ENCODE assay signal across 11 cellular contexts in the genomic region with DNA sequence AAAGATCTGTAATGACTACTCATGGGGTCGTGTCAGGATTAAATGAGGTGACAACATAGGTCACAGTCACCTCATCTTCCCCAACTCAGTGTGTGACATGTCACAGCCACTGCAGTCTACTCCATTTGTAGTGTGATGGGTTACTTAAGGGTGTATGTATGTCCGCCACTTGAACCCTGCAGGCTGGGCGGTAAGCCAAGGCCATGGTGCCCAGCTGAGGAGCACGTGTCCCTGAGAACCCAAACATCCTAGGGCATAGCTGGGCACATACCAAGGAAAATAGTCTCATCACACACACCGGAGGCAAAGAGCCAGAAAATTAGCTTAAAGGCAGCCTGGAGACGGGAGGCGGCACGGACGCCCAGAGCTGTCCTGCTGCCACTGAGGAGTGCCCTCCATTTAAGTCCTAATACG. TPM values are rescaled to one million over a fixed set of nuclear protein-coding genes. Genes with fewer than 3 reads are reported as not detected.
A peak's percentile ranks its signal among the peaks of the same experiment; 100 is the strongest.
DNase-seq lines count a peak whose midpoint lies in the region; ATAC-seq and TF ChIP-seq lines count a peak whose summit lies in the region.
"Had no signal": no experiment of that assay in that cellular context is flagged by ENCODE, and none has a peak within 500 bp of the region (broad histone marks: within the 10 kb centered on the region; RNA-seq: fewer than 3 reads in every experiment).

No MANE protein-coding gene starts in this region.

- POLR2A ChIA-PET in PC-3 (lab: Charles Lee; ENCODE audit: unreplicated experiment): no interaction called here

- H3K9me3 ChIP-seq in smooth muscle cell (replicated peaks; ENCODE audit: low read depth) (no peaks in the 10 kb centered on the region), PC-3 (ENCODE audit: low read length) (no peaks in the 10 kb centered on the region)
- H3K9me3 ChIP-seq: SJSA1 had no signal

- intact Hi-C loops in Right ventricle myocardium inferior (cut with DNase I): loop anchor here (5.0 kb wide), 1 partner anchor 266 kb away; no protein-coding TSS in a partner anchor
- intact Hi-C loops in cardiac septum (cut with DNase I): no loop called here
- intact Hi-C loops in PC-3 (cut with micrococcal nuclease): no loop called here

- no peak overlapping the region for H3K4me3 ChIP-seq in smooth muscle cell
- no peak overlapping the region for H3K4me3 ChIP-seq in PC-3 (ENCODE audit: low read length)
- H3K4me3 ChIP-seq: SJSA1 had no signal

- H3K4me1 Mint-ChIP-seq in effector memory CD8-positive, alpha-beta T cell (ENCODE audit: low read depth in 2 of 2): peaks cover 7 to 18% of the 10 kb centered on the region in 2 donors
- peaks cover 37% of the 10 kb centered on the region for H3K4me1 Mint-ChIP-seq in mesothelial cell of epicardium

- H3K4me3 Mint-ChIP-seq in effector memory CD8-positive, alpha-beta T cell: no peak overlapping the region
- H3K4me3 Mint-ChIP-seq in mesothelial cell of epicardium: no peak overlapping the region

- BruUV-seq in PC-3 (replicated peaks; lab: Mats Ljungman, UMichigan): no TSS peak

- H3K4me2 ChIP-seq in smooth muscle cell (no peak overlapping the region), PC-3 (ENCODE audit: low read length) (no peak overlapping the region)

- TF ChIP-seq CTCF in mesothelial cell of epicardium (IDR thresholded peaks at IDR 0.05; ENCODE audit: unreplicated experiment): no peak
- no peak for TF ChIP-seq CTCF in smooth muscle cell (IDR thresholded peaks at IDR 0.05; ENCODE audit: borderline replicate concordance, insufficient read depth, poor library complexity, severe bottlenecking)
- TF ChIP-seq CTCF in PC-3 (conservative IDR thresholded peaks at IDR 0.05; ENCODE audit: low read depth, low read length): no peak

- peaks cover 83% of the 10 kb centered on the region for H3K79me2 ChIP-seq in smooth muscle cell (ENCODE audit: low read depth)
- H3K79me2 ChIP-seq in PC-3 (ENCODE audit: low read length): peaks cover 43% of the 10 kb centered on the region

- peaks cover 74% of the 10 kb centered on the region for H4K20me1 ChIP-seq in smooth muscle cell (ENCODE audit: low read depth)
- H4K20me1 ChIP-seq in PC-3 (ENCODE audit: low read length): no peaks in the 10 kb centered on the region

- peak overlapping the region; percentile 27 to 68 for H3K27ac Mint-ChIP-seq in effector memory CD8-positive, alpha-beta T cell
- H3K27ac Mint-ChIP-seq in mesothelial cell of epicardium: peak overlapping the region; percentile 76

- peak; percentile 60 for ATAC-seq in Right ventricle myocardium inferior
- ATAC-seq in effector memory CD8-positive, alpha-beta T cell (replicated peaks): no peak
- no peak for ATAC-seq in HG02973 (IDR thresholded peaks at IDR 0.05; ENCODE audit: unreplicated experiment)
- no peak for ATAC-seq in HG03520 (IDR thresholded peaks at IDR 0.05; ENCODE audit: unreplicated experiment)
- ATAC-seq in PC-3: no peak

- no peaks in the 10 kb centered on the region for H3K9me2 ChIP-seq in PC-3 (replicated peaks; ENCODE audit: low read length)

- DNase-seq in Right ventricle myocardium inferior (ENCODE audit: missing footprints) (no peak), cardiac septum (ENCODE audit: low spot score) (no peak), mesothelial cell of epicardium (ENCODE audit: low spot score in 2 of 2, unreplicated experiment in 2 of 2) (no peak), smooth muscle cell (lab: John Stamatoyannopoulos, UW; ENCODE audit: unreplicated experiment) (no peak), PC-3 (no peak)
- DNase-seq in effector memory CD8-positive, alpha-beta T cell: no peak
- DNase-seq: NCI-H187 had no signal

- CTCF ChIA-PET in PC-3 (lab: Charles Lee): no interaction called here

- H3K9me3 Mint-ChIP-seq in effector memory CD8-positive, alpha-beta T cell: no peaks in the 10 kb centered on the region
- H3K9me3 Mint-ChIP-seq in mesothelial cell of epicardium: no peaks in the 10 kb centered on the region

- H3K36me3 ChIP-seq in smooth muscle cell (ENCODE audit: low read depth): no peaks in the 10 kb centered on the region
- H3K36me3 ChIP-seq in PC-3 (ENCODE audit: low read depth, low read length): no peaks in the 10 kb centered on the region

- H2AFZ ChIP-seq in smooth muscle cell (ENCODE audit: low read depth): no peak overlapping the region
- H2AFZ ChIP-seq in PC-3 (ENCODE audit: low read length): no peak overlapping the region

- H3K27me3 ChIP-seq in smooth muscle cell (ENCODE audit: low read depth) (no peaks in the 10 kb centered on the region), PC-3 (ENCODE audit: low read length) (no peaks in the 10 kb centered on the region)
- H3K27me3 ChIP-seq: SJSA1 had no signal

- H3K4me1 ChIP-seq in smooth muscle cell (ENCODE audit: low read depth) (no peaks in the 10 kb centered on the region), PC-3 (ENCODE audit: insufficient read depth, low read length) (peaks cover 13% of the 10 kb centered on the region; the same call in 1 of the 2 replicates)

- H3K27me3 Mint-ChIP-seq in effector memory CD8-positive, alpha-beta T cell: no peaks in the 10 kb centered on the region
- no peaks in the 10 kb centered on the region for H3K27me3 Mint-ChIP-seq in mesothelial cell of epicardium (ENCODE audit: low read depth)

- peaks cover 3% of the 10 kb centered on the region for H3K36me3 Mint-ChIP-seq in effector memory CD8-positive, alpha-beta T cell (ENCODE audit: insufficient read depth)
- peaks cover 5% of the 10 kb centered on the region for H3K36me3 Mint-ChIP-seq in mesothelial cell of epicardium

- H3K9ac ChIP-seq in smooth muscle cell (ENCODE audit: low read depth) (no peak overlapping the region), PC-3 (ENCODE audit: low read length) (no peak overlapping the region)

- no peaks in the 10 kb centered on the region for H3F3A ChIP-seq in smooth muscle cell (ENCODE audit: low read depth)
- H3F3A ChIP-seq in PC-3 (ENCODE audit: low read length, unreplicated experiment): no peaks in the 10 kb centered on the region

- 87% methylated on average over 10 of the region's 10 CpGs for WGBS in smooth muscle cell (ENCODE audit: low lambda C conversion rate)

- H3K27ac ChIP-seq in smooth muscle cell (ENCODE audit: low read depth) (no peak overlapping the region), PC-3 (ENCODE audit: low read length) (no peak overlapping the region)
- H3K27ac ChIP-seq: HL-60, SJSA1 had no signal

RNA-seq across cellular contexts. Expression of gene DCAKD, which starts 8.2 kb away (rescaled TPM):
- total RNA-seq in Right ventricle myocardium inferior: 24.2 TPM
- 32.1 TPM for total RNA-seq in cardiac septum
- total RNA-seq in mesothelial cell of epicardium: 83.2 to 86.0 TPM (median 83.2 TPM) in 3 replicates
- 24.3 and 42.3 TPM in 2 replicates for total RNA-seq in smooth muscle cell
- polyA plus RNA-seq in smooth muscle cell: 25.7 and 28.4 TPM in 2 replicates
- 56.2 and 59.5 TPM in 2 replicates for total RNA-seq in PC-3 (2014; rRNA removed)

RNA-seq across cellular contexts. Expression of gene NMT1, which starts 17.8 kb away (rescaled TPM):
- 96.0 TPM for total RNA-seq in Right ventricle myocardium inferior
- 74.8 TPM for total RNA-seq in cardiac septum
- total RNA-seq in mesothelial cell of epicardium: 80.6 to 86.1 TPM (median 80.9 TPM) in 3 replicates
- total RNA-seq in smooth muscle cell: 78.7 and 87.6 TPM in 2 replicates
- 105 and 148 TPM in 2 replicates for polyA plus RNA-seq in smooth muscle cell
- total RNA-seq in PC-3 (2014; rRNA removed): 99.2 and 117 TPM in 2 replicates
